In the genomic region with DNA sequence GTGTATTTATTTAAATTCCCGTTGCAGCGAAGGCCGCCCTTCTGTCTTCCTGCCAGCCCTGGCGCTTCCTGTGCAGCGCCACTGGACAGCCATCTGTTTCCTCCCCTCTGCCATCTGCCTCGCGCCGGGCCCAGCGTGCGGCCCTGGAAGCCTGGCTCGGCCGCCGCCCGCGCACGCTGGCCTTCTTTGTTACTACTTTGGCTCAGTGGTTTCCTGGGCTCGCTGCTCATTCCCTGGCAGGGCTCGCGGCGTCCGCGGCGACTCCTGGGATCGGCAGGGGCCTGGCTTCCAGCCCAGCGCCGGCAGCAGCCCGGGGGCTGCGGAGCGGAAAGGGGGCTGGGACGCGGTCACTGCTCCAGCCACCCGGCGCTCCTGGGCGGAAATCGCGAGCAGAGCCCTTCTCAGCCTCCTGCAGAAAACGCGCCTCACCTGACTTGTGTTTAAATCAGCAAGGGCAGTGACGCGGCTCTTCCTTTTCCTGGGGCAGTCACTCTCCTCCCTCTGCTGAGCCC, we compare ENCODE assay signal across 8 cellular contexts.
DNase-seq lines count a peak whose midpoint lies in the region; ATAC-seq lines count a peak whose summit lies in the region.

No MANE protein-coding gene starts in this region.

- peak overlapping the region; percentile 95 for H3K27ac Mint-ChIP-seq in dendritic cell treated with granulocyte-macrophage colony-stimulating factor and Interleukin-4, amounts not matched to agents 40 ng/mL and 50 ng/mL, for 4 days

- peak; percentile 75 for ATAC-seq in GM18498 (IDR thresholded peaks at IDR 0.05; ENCODE audit: unreplicated experiment)
- ATAC-seq in HG02884 (IDR thresholded peaks at IDR 0.05; ENCODE audit: unreplicated experiment) = peak; percentile 54

- H3K4me3 Mint-ChIP-seq in dendritic cell treated with granulocyte-macrophage colony-stimulating factor and Interleukin-4, amounts not matched to agents 40 ng/mL and 50 ng/mL, for 4 days = peak overlapping the region; percentile 73

- intact Hi-C loops in dendritic cell treated with granulocyte-macrophage colony-stimulating factor and Interleukin-4, amounts not matched to agents 40 ng/mL and 50 ng/mL, for 4 days (cut with micrococcal nuclease) = loop anchor here (5.0 kb wide), 1 partner anchor 104 kb away; no protein-coding TSS in a partner anchor

- H3K27me3 Mint-ChIP-seq in dendritic cell treated with granulocyte-macrophage colony-stimulating factor and Interleukin-4, amounts not matched to agents 40 ng/mL and 50 ng/mL, for 4 days = no peaks in the 10 kb centered on the region

- DNase-seq in NCI-H510A (lab: John Stamatoyannopoulos, UW) = peak; percentile 60
- DNase-seq in activated CD4-positive, alpha-beta T cell treated with anti-CD3 and anti-CD28 coated beads for 48 hours = peak; percentile 68
- DNase-seq in left kidney (ENCODE audit: low read depth, low spot score) = peak; percentile 94
- DNase-seq in stimulated activated CD4-positive, alpha-beta T cell treated with anti-CD3 and anti-CD28 coated beads, Interleukin-15, amount 100 ng/mL, for 1 hour (ENCODE audit: low read depth in 1 of 2, low spot score in 1 of 2) = peak; percentile 21 to 27
- no peak for DNase-seq in HPDE6-E6E7 (ENCODE audit: extremely low spot score)

- H3K9me3 Mint-ChIP-seq in dendritic cell treated with granulocyte-macrophage colony-stimulating factor and Interleukin-4, amounts not matched to agents 40 ng/mL and 50 ng/mL, for 4 days = no peaks in the 10 kb centered on the region

- H3K4me1 Mint-ChIP-seq in dendritic cell treated with granulocyte-macrophage colony-stimulating factor and Interleukin-4, amounts not matched to agents 40 ng/mL and 50 ng/mL, for 4 days (ENCODE audit: low read depth) = peaks cover 88% of the 10 kb centered on the region

- peaks cover 23% of the 10 kb centered on the region for H3K36me3 Mint-ChIP-seq in dendritic cell treated with granulocyte-macrophage colony-stimulating factor and Interleukin-4, amounts not matched to agents 40 ng/mL and 50 ng/mL, for 4 days (ENCODE audit: low read depth)
